8 cellular contexts compared by ENCODE assay signal in the genomic region with DNA sequence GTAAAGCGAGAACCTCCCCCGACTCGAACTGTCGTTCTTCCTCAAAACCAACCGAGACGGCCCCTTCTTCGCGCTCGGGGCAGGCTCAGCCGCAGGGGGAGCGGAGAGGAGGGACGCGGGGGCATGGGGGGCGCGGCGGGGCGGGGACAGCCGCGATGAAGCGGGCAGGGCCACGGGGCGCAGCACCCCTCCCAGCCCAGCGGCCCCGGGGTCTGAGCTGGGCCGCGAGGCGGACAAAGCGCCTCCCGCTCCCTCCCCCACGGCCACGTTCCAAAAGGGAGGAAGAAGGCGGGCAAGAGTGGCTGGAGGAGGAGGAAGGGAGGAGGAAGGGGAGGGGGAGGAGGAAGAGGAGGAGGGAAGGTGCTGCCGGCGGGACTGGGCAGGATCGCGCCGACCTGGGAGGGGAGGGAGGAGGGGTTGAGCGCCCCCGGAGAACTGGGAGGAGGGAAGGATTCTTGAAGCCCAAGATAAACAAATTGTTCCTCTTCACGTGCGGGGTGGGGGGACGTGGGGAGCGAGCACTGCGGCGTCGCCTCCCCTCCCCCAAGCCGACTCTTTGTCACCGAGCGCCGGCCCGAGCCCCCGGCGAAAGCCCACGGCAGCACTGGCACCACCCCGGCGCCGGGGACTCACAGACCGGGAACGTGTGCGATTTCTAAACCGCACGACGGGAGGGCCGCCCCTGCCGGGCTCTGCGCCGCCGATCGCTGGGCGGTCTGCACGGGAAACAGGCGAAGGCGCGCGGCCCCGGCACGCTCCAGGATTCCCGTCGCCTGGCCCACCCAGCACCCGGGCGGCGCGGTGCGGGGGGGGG. TPM values are rescaled to one million over a fixed set of nuclear protein-coding genes. Genes with fewer than 3 reads are reported as not detected.
A peak's percentile ranks its signal among the peaks of the same experiment; 100 is the strongest.
DNase-seq lines count a peak whose midpoint lies in the region; ATAC-seq and TF ChIP-seq lines count a peak whose summit lies in the region.

No MANE protein-coding gene starts in this region.

- peak overlapping the region; percentile 85 for H3K4me3 Mint-ChIP-seq in activated T-helper 1 cell treated with anti-CD3 and anti-CD28 coated beads, Interleukin-12 subunit alpha, Interleukin-12 subunit beta, Interleukin-2, Interleukin-4 antibody, amounts not matched to agents 30 ng/mL and 10 ng/mL and 1 ng/mL, durations not matched to agents 14 hours and 24 hours and 36 hours
- peak overlapping the region; percentile 84 for H3K4me3 Mint-ChIP-seq in stimulated activated effector memory CD8-positive, alpha-beta T cell treated with anti-CD3 and anti-CD28 coated beads, Interleukin-12 subunit alpha, Interleukin-12 subunit beta, amount 100 ng/mL, for 72 hours

- peak; percentile 72 for ATAC-seq in esophagus mucosa
- ATAC-seq in mucosa of descending colon: peak; percentile 71
- peak; percentile 43 for ATAC-seq in stimulated activated effector memory CD8-positive, alpha-beta T cell treated with anti-CD3 and anti-CD28 coated beads, Interleukin-12 subunit alpha, Interleukin-12 subunit beta, amount 100 ng/mL, for 72 hours
- ATAC-seq in HG03196 (IDR thresholded peaks at IDR 0.05; ENCODE audit: unreplicated experiment): no peak

- peak overlapping the region; percentile 94 for H3K9ac ChIP-seq in ES-I3 (ENCODE audit: low read depth, low read length)

- peaks cover 42% of the 10 kb centered on the region for H3K4me1 Mint-ChIP-seq in activated T-helper 1 cell treated with anti-CD3 and anti-CD28 coated beads, Interleukin-12 subunit alpha, Interleukin-12 subunit beta, Interleukin-2, Interleukin-4 antibody, amounts not matched to agents 30 ng/mL and 10 ng/mL and 1 ng/mL, durations not matched to agents 14 hours and 24 hours and 36 hours (ENCODE audit: low read depth)
- peaks cover 33% of the 10 kb centered on the region for H3K4me1 Mint-ChIP-seq in stimulated activated effector memory CD8-positive, alpha-beta T cell treated with anti-CD3 and anti-CD28 coated beads, Interleukin-12 subunit alpha, Interleukin-12 subunit beta, amount 100 ng/mL, for 72 hours

- no peaks in the 10 kb centered on the region for H3K9me3 Mint-ChIP-seq in activated T-helper 1 cell treated with anti-CD3 and anti-CD28 coated beads, Interleukin-12 subunit alpha, Interleukin-12 subunit beta, Interleukin-2, Interleukin-4 antibody, amounts not matched to agents 30 ng/mL and 10 ng/mL and 1 ng/mL, durations not matched to agents 14 hours and 24 hours and 36 hours
- H3K9me3 Mint-ChIP-seq in stimulated activated effector memory CD8-positive, alpha-beta T cell treated with anti-CD3 and anti-CD28 coated beads, Interleukin-12 subunit alpha, Interleukin-12 subunit beta, amount 100 ng/mL, for 72 hours: no peaks in the 10 kb centered on the region

- H3K4me3 ChIP-seq in mucosa of descending colon: peak overlapping the region; percentile 67

- H3K27ac Mint-ChIP-seq in activated T-helper 1 cell treated with anti-CD3 and anti-CD28 coated beads, Interleukin-12 subunit alpha, Interleukin-12 subunit beta, Interleukin-2, Interleukin-4 antibody, amounts not matched to agents 30 ng/mL and 10 ng/mL and 1 ng/mL, durations not matched to agents 14 hours and 24 hours and 36 hours: peak overlapping the region; percentile 83
- peak overlapping the region; percentile 81 for H3K27ac Mint-ChIP-seq in stimulated activated effector memory CD8-positive, alpha-beta T cell treated with anti-CD3 and anti-CD28 coated beads, Interleukin-12 subunit alpha, Interleukin-12 subunit beta, amount 100 ng/mL, for 72 hours

- no peak for TF ChIP-seq CTCF in mucosa of descending colon (IDR thresholded peaks at IDR 0.05)

- DNase-seq in Kasumi-1 (lab: John Stamatoyannopoulos, UW): peak; percentile 95 to 97
- peak; percentile 82 for DNase-seq in RKO (ENCODE audit: low spot score)
- DNase-seq in activated T-helper 1 cell treated with anti-CD3 and anti-CD28 coated beads, Interleukin-12 subunit alpha, Interleukin-12 subunit beta, Interleukin-2, Interleukin-4 antibody, amounts not matched to agents 30 ng/mL and 10 ng/mL and 1 ng/mL, durations not matched to agents 14 hours and 24 hours and 36 hours (ENCODE audit: low spot score): peak; percentile 55
- DNase-seq in mucosa of descending colon: peak; percentile 88 to 91 (median 89)
- DNase-seq in stimulated activated effector memory CD8-positive, alpha-beta T cell treated with anti-CD3 and anti-CD28 coated beads, Interleukin-12 subunit alpha, Interleukin-12 subunit beta, amount 100 ng/mL, for 72 hours (ENCODE audit: low spot score in 2 of 2): peak; percentile 22 to 75

- H3K36me3 ChIP-seq in ES-I3 (ENCODE audit: insufficient read depth, low read length) (no peaks in the 10 kb centered on the region), mucosa of descending colon (ENCODE audit: low read depth) (no peaks in the 10 kb centered on the region)

- H3K36me3 Mint-ChIP-seq in activated T-helper 1 cell treated with anti-CD3 and anti-CD28 coated beads, Interleukin-12 subunit alpha, Interleukin-12 subunit beta, Interleukin-2, Interleukin-4 antibody, amounts not matched to agents 30 ng/mL and 10 ng/mL and 1 ng/mL, durations not matched to agents 14 hours and 24 hours and 36 hours (ENCODE audit: low read depth): no peaks in the 10 kb centered on the region
- peaks cover 7% of the 10 kb centered on the region for H3K36me3 Mint-ChIP-seq in stimulated activated effector memory CD8-positive, alpha-beta T cell treated with anti-CD3 and anti-CD28 coated beads, Interleukin-12 subunit alpha, Interleukin-12 subunit beta, amount 100 ng/mL, for 72 hours

- H3K9me3 ChIP-seq in ES-I3 (ENCODE audit: control insufficient read depth, insufficient read depth, low read length) (no peaks in the 10 kb centered on the region), mucosa of descending colon (no peaks in the 10 kb centered on the region)

- H3K4me1 ChIP-seq in ES-I3 (ENCODE audit: insufficient read depth, low read length) (peaks cover 8% of the 10 kb centered on the region), mucosa of descending colon (ENCODE audit: low read depth) (peaks cover 7% of the 10 kb centered on the region)

- intact Hi-C loops in activated T-helper 1 cell treated with anti-CD3 and anti-CD28 coated beads, Interleukin-12 subunit alpha, Interleukin-12 subunit beta, Interleukin-2, Interleukin-4 antibody, amounts not matched to agents 30 ng/mL and 10 ng/mL and 1 ng/mL, durations not matched to agents 14 hours and 24 hours and 36 hours (cut with micrococcal nuclease): loop anchor here (1.0 to 10.0 kb wide), 10 partner anchors 34 to 886 kb away; a partner anchor contains a TSS
- intact Hi-C loops in mucosa of descending colon (cut with DNase I, micrococcal nuclease): loop anchor here (5.0 to 10.0 kb wide), 2 partner anchors 101 to 136 kb away; no protein-coding TSS in a partner anchor

- H3K27me3 Mint-ChIP-seq in activated T-helper 1 cell treated with anti-CD3 and anti-CD28 coated beads, Interleukin-12 subunit alpha, Interleukin-12 subunit beta, Interleukin-2, Interleukin-4 antibody, amounts not matched to agents 30 ng/mL and 10 ng/mL and 1 ng/mL, durations not matched to agents 14 hours and 24 hours and 36 hours (ENCODE audit: insufficient read depth): peaks cover 69% of the 10 kb centered on the region

RNA-seq across cellular contexts. Expression of a gene that starts 2.9 kb away (rescaled TPM):
- 0.32 and 0.47 TPM in 2 replicates for total RNA-seq in activated T-helper 1 cell treated with anti-CD3 and anti-CD28 coated beads, Interleukin-12 subunit alpha, Interleukin-12 subunit beta, Interleukin-2, Interleukin-4 antibody, amounts not matched to agents 30 ng/mL and 10 ng/mL and 1 ng/mL, durations not matched to agents 14 hours and 24 hours and 36 hours
- total RNA-seq in esophagus mucosa (7.9 TPM), mucosa of descending colon (10 to 100 TPM; 10.4 to 23.5 (median 14.8) TPM)
